Comparison of ENCODE assay signal across 8 cellular contexts in genomic region chr10:27742926-27743735, GRCh38. TPM values are rescaled to one million over a fixed set of nuclear protein-coding genes. Genes with fewer than 3 reads are reported as not detected.
DNase-seq lines count a peak whose midpoint lies in the region; ATAC-seq, FAIRE-seq and TF ChIP-seq lines count a peak whose summit lies in the region.

No MANE protein-coding gene starts in this region.

- H3K4me2 ChIP-seq in GM12878 (ENCODE audit: control insufficient read depth, insufficient read depth) = no peak overlapping the region

- no peaks in the 10 kb centered on the region for H4K20me1 ChIP-seq in GM12878 (ENCODE audit: control insufficient read depth, insufficient read depth)

- H3K4me1 Mint-ChIP-seq in CD8-positive, alpha-beta memory T cell = peaks cover 24 to 52% (median 30%) of the 10 kb centered on the region in 3 donors
- H3K4me1 Mint-ChIP-seq in immature natural killer cell = peaks cover 29 to 36% of the 10 kb centered on the region in 2 donors

- peaks cover 42% of the 10 kb centered on the region for H3K4me1 ChIP-seq in CD8-positive, alpha-beta memory T cell (ENCODE audit: insufficient read depth, low read length)
- peaks cover 12% of the 10 kb centered on the region for H3K4me1 ChIP-seq in NT2/D1 (ENCODE audit: insufficient read depth, insufficient read length)
- no peaks in the 10 kb centered on the region for H3K4me1 ChIP-seq in GM12878 (ENCODE audit: control insufficient read depth, insufficient read depth, low read length)
- H3K4me1 ChIP-seq in spleen = peaks cover 34 to 64% (median 57%) of the 10 kb centered on the region in 6 donors

- TF ChIP-seq POLR2A in GM12878 (IDR thresholded peaks at IDR 0.05; ENCODE audit: low read depth, low read length) = no peak
- TF ChIP-seq POLR2A in spleen (IDR thresholded peaks at IDR 0.05) = no peak

- DNase-seq in CD8-positive, alpha-beta memory T cell = peak in 2 of 5 donors; percentile 26 to 33
- DNase-seq in NT2/D1 (ENCODE audit: low read depth, low spot score) (no peak), GM12878 (ENCODE audit: low read depth, low spot score) (no peak), immature natural killer cell (peak in 2 of 3 donors; percentile 12 to 28), spleen (peak; percentile 79), HT-29 (ENCODE audit: low spot score) (no peak), cerebellar cortex (ENCODE audit: low spot score) (no peak)

- CTCF ChIA-PET in CD8-positive, alpha-beta memory T cell (lab: Charles Lee) = interaction anchor here (0.7 to 3.6 kb wide), 16 partner anchors 9 to 658 kb away, joined by 3 to 23 read pairs (median 4); no protein-coding TSS in a partner anchor
- CTCF ChIA-PET in GM12878 (lab: Yijun Ruan, JAX) = no interaction called here

- no peaks in the 10 kb centered on the region for H3K79me2 ChIP-seq in GM12878 (ENCODE audit: control insufficient read depth, insufficient read depth, low read length)

- H3K9ac ChIP-seq in NT2/D1 (ENCODE audit: insufficient read length, low read depth) (peak overlapping the region; percentile 81), GM12878 (ENCODE audit: control insufficient read depth, insufficient read depth, low read length) (no peak overlapping the region)

- no peaks in the 10 kb centered on the region for H3K9me3 ChIP-seq in CD8-positive, alpha-beta memory T cell (ENCODE audit: low read length)
- H3K9me3 ChIP-seq in NT2/D1 (ENCODE audit: insufficient read depth, low read length) (no peaks in the 10 kb centered on the region), GM12878 (replicated peaks; ENCODE audit: control insufficient read depth, insufficient read depth, low read length) (peaks cover 14% of the 10 kb centered on the region; the same call in 2 of the 3 replicates), spleen (no peaks in the 10 kb centered on the region)

- TF ChIP-seq RAD21 in GM12878 (IDR thresholded peaks at IDR 0.05; ENCODE audit: insufficient read depth, low read depth, low read length) = no peak

- H3K4me3 Mint-ChIP-seq in CD8-positive, alpha-beta memory T cell = peak overlapping the region; percentile 85 to 93 (median 88)
- peak overlapping the region; percentile 68 to 88 (median 80) for H3K4me3 Mint-ChIP-seq in immature natural killer cell

- no peak for FAIRE-seq in GM12878 (lab: Jason Lieb, UNC)

- H3K36me3 ChIP-seq in CD8-positive, alpha-beta memory T cell (ENCODE audit: insufficient read depth, low read length) = no peaks in the 10 kb centered on the region
- H3K36me3 ChIP-seq in NT2/D1 (ENCODE audit: insufficient read depth, insufficient read length, low read length) = no peaks in the 10 kb centered on the region
- no peaks in the 10 kb centered on the region for H3K36me3 ChIP-seq in GM12878 (ENCODE audit: control insufficient read depth in 2 of 2, insufficient read depth in 2 of 2, low read length in 1 of 2)
- no peaks in the 10 kb centered on the region for H3K36me3 ChIP-seq in spleen

- no peaks in the 10 kb centered on the region for H3K9me3 Mint-ChIP-seq in CD8-positive, alpha-beta memory T cell
- no peaks in the 10 kb centered on the region for H3K9me3 Mint-ChIP-seq in immature natural killer cell

- no peak overlapping the region for H3K27ac ChIP-seq in CD8-positive, alpha-beta memory T cell (ENCODE audit: low read depth, low read length)
- H3K27ac ChIP-seq in GM12878 (ENCODE audit: control insufficient read depth, insufficient read depth) = no peak overlapping the region
- peak overlapping the region in 4 of 8 donors; percentile 3 to 36 (median 25) for H3K27ac ChIP-seq in spleen

- H3K27me3 Mint-ChIP-seq in CD8-positive, alpha-beta memory T cell = peaks cover 39 to 64% of the 10 kb centered on the region in 2 donors
- H3K27me3 Mint-ChIP-seq in immature natural killer cell (ENCODE audit: low read depth in 3 of 3) = peaks cover 25 to 35% (median 34%) of the 10 kb centered on the region in 3 donors

- SMC1A ChIA-PET in GM12878 (lab: Charles Lee; ENCODE audit: uncharacterized antibody, unreplicated experiment) = no interaction called here

- peaks cover 64% of the 10 kb centered on the region for H3K27me3 ChIP-seq in CD8-positive, alpha-beta memory T cell (ENCODE audit: insufficient read depth, low read length, poor library complexity, severe bottlenecking)
- H3K27me3 ChIP-seq in NT2/D1 (ENCODE audit: insufficient read depth, insufficient read length) = peaks cover 69% of the 10 kb centered on the region
- H3K27me3 ChIP-seq in GM12878 (replicated peaks in 1 of 2; ENCODE audit: control insufficient read depth in 2 of 2, insufficient read depth in 2 of 2, low read length in 1 of 2) = peaks cover 12 to 51% of the 10 kb centered on the region in 2 experiments
- H3K27me3 ChIP-seq in spleen (replicated peaks in 1 of 7) = peaks cover 17 to 98% (median 75%) of the 10 kb centered on the region in 7 donors

- H3K36me3 Mint-ChIP-seq in CD8-positive, alpha-beta memory T cell = no peaks in the 10 kb centered on the region
- H3K36me3 Mint-ChIP-seq in immature natural killer cell = no peaks in the 10 kb centered on the region

- BruUV-seq in GM12878 (replicated peaks; lab: Mats Ljungman, UMichigan) = no TSS peak

- TF ChIP-seq CTCF in GM12878 (IDR thresholded peaks at IDR 0.05 in 2 of 3, conservative IDR thresholded peaks at IDR 0.05 in 1 of 3; ENCODE audit: control insufficient read depth in 2 of 3, extremely low read depth in 1 of 3, insufficient read depth in 1 of 3, low read depth in 3 of 3, low read length in 3 of 3) = no peak
- no peak for TF ChIP-seq CTCF in spleen (IDR thresholded peaks at IDR 0.05 in 8 of 11, conservative IDR thresholded peaks at IDR 0.05 in 3 of 11)

- RAD21 ChIA-PET in GM12878 (lab: Charles Lee; ENCODE audit: unreplicated experiment) = no interaction called here

- peak overlapping the region in 4 of 8 donors; percentile 7 to 73 (median 51) for H3K27ac Mint-ChIP-seq in CD8-positive, alpha-beta memory T cell
- H3K27ac Mint-ChIP-seq in immature natural killer cell = no peak overlapping the region

- ATAC-seq in GM12878 = no peak
- ATAC-seq in GM21447 (IDR thresholded peaks at IDR 0.05; ENCODE audit: unreplicated experiment) = no peak

- 30% methylated on average over 50 of the region's 67 CpGs for WGBS in GM12878 (ENCODE audit: insufficient coverage, insufficient replicate concordance, low lambda C conversion rate, missing lambda C conversion rate)
- WGBS in spleen, 5 donors = 0 to 2% (median 1%) methylated on average over 5 to 67 of the region's 67 CpGs

- intact Hi-C loops in GM12878 (cut with micrococcal nuclease; ENCODE audit: unreplicated experiment) (loop anchor here (2.0 to 5.0 kb wide), 3 partner anchors 436 to 640 kb away; no protein-coding TSS in a partner anchor), spleen (cut with DNase I; ENCODE audit: low total_unique reads) (loop anchor here (5.0 kb wide), 1 partner anchor 439 kb away; no protein-coding TSS in a partner anchor)

- POLR2A ChIA-PET in CD8-positive, alpha-beta memory T cell (lab: Charles Lee) = interaction anchor here (0.5 kb wide), 1 partner anchor 435 kb away, joined by 3 read pairs; no protein-coding TSS in a partner anchor
- POLR2A ChIA-PET in GM12878 (lab: Charles Lee) = no interaction called here

- in situ Hi-C loops in GM12878 (cut with MboI) = loop anchor here (25.0 kb wide), 1 partner anchor 644 kb away; no protein-coding TSS in a partner anchor

- TF ChIP-seq EP300 in GM12878 (IDR thresholded peaks at IDR 0.05; ENCODE audit: borderline replicate concordance in 1 of 2, control insufficient read depth in 1 of 2, low read depth in 2 of 2, low read length in 2 of 2) = no peak

- peak overlapping the region; percentile 69 for H3K4me3 ChIP-seq in CD8-positive, alpha-beta memory T cell (ENCODE audit: low read length)
- peak overlapping the region; percentile 71 for H3K4me3 ChIP-seq in NT2/D1 (ENCODE audit: insufficient read length, low read depth)
- no peak overlapping the region for H3K4me3 ChIP-seq in GM12878
- H3K4me3 ChIP-seq in spleen = peak overlapping the region; percentile 55 to 89 (median 70)

- no peak overlapping the region for H2AFZ ChIP-seq in GM12878 (ENCODE audit: control insufficient read depth, low read depth, low read length)

TF ChIP-seq in GM12878, 131 proteins besides CTCF, POLR2A, EP300 and RAD21:
- peak; percentile 75 for TF ChIP-seq SUZ12 (IDR thresholded peaks at IDR 0.05; ENCODE audit: unreplicated experiment)
- TF ChIP-seq, protein P1, sequence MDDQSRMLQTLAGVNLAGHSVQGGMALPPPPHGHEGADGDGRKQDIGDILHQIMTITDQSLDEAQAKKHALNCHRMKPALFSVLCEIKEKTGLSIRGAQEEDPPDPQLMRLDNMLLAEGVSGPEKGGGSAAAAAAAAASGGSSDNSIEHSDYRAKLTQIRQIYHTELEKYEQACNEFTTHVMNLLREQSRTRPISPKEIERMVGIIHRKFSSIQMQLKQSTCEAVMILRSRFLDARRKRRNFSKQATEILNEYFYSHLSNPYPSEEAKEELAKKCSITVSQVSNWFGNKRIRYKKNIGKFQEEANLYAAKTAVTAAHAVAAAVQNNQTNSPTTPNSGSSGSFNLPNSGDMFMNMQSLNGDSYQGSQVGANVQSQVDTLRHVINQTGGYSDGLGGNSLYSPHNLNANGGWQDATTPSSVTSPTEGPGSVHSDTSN (IDR thresholded peaks at IDR 0.05; ENCODE audit: insufficient replicate concordance, low read depth, low read length) = no peak

RNA-seq across cellular contexts. Expression of gene MKX, which starts 2.5 kb away (rescaled TPM):
- under 1 TPM; 0.20 to 0.29 TPM for total RNA-seq in CD8-positive, alpha-beta memory T cell
- not detected for polyA plus RNA-seq in CD8-positive, alpha-beta memory T cell
- not detected in 2 replicates for total RNA-seq in GM12878 (2013; cell fraction: nucleolus; rRNA removed)
- not detected in 2 replicates for total RNA-seq in GM12878 (2014; rRNA removed)
- not detected in 2 replicates for total RNA-seq in GM12878 (2014; rRNA removed; fragmentation: Illumina TruSeq; extraction: Trizol)
- total RNA-seq in GM12878 (2021) = 0.05 TPM in 1 of 2 replicates, not detected in the other
- not detected for polyA plus RNA-seq in GM12878 (2011; ENCODE audit: low read depth)
- not detected in 2 replicates for polyA plus RNA-seq in GM12878 (2011; rRNA removed)
- not detected in 2 replicates for polyA plus RNA-seq in GM12878 (2011; cell fraction: cytosol; rRNA removed)
- polyA plus RNA-seq in GM12878 (2011; cell fraction: nucleus; rRNA removed) = not detected in 2 replicates
- not detected in 2 replicates for polyA plus RNA-seq in GM12878 (2012)
- polyA plus RNA-seq in GM12878 (2014; fragmentation: Illumina TruSeq; extraction: Trizol) = not detected in 2 replicates
- polyA plus RNA-seq in GM12878 (2014; fragmentation: Nextera tagmentation; extraction: Ambion mirVana) = not detected
- polyA plus RNA-seq in GM12878 (2014; rRNA removed) = not detected in 2 replicates
- polyA plus RNA-seq in GM12878 (2016; fragmentation: Nextera tagmentation; extraction: Ambion mirVana) = not detected
- not detected in 2 replicates for polyA minus RNA-seq in GM12878 (2011; rRNA and poly(A)+ RNA removed)
- polyA minus RNA-seq in GM12878 (2011; cell fraction: cytosol; rRNA and poly(A)+ RNA removed) = not detected in 2 replicates
- polyA minus RNA-seq in GM12878 (2011; cell fraction: nucleus; rRNA and poly(A)+ RNA removed) = not detected in 2 replicates
- polyA plus RNA-seq in immature natural killer cell = not detected
- under 1 TPM in 4 of 7 donors, not detected in 3; 0.16 to 0.34 (median 0.19) TPM for total RNA-seq in spleen
- under 1 TPM; 0.07 to 0.14 (median 0.10) TPM for polyA plus RNA-seq in spleen
- not detected in 2 replicates for total RNA-seq in HT-29 (2014; rRNA removed; shearing (Covaris generic))

Comparison
In these comparisons a context has a peak if more than half of its experiments do, and no peak if none do; other contexts are left out.
1. DNase-seq: peak in immature natural killer cell (2 of 3) and spleen (single experiment); none in NT2/D1 (single experiment), GM12878 (single experiment), HT-29 (single experiment) and cerebellar cortex (single experiment).